Comparison of ENCODE assay signal across 1 cellular context in genomic region chr9:137227057-137227852, GRCh38.
TF ChIP-seq lines count a peak whose summit lies in the region.

TSS of gene RNF224 (plus strand) at chr9:137227502. CDS start at chr9:137228336, 834 bp downstream.

TF ChIP-seq in K562, 482 proteins besides CTCF, POLR2A, EP300 and RAD21 (continued from another document and continues in another):
- TF ChIP-seq MNT (conservative IDR thresholded peaks at IDR 0.05) (0 out of 4 replicates have a peak, but pooled peaks of 1 of the 2 experiments have one; percentile 37), ESRRA (IDR thresholded peaks at IDR 0.05; ENCODE audit: borderline replicate concordance, low read depth) (peak; percentile 34; the same call in 1 of the 2 replicates), CSDE1 (IDR thresholded peaks at IDR 0.05) (no peak), KLF10 (CRISPR knock-in tag; IDR thresholded peaks at IDR 0.05) (no peak), ZNF444 (CRISPR knock-in tag; IDR thresholded peaks at IDR 0.05) (peak; percentile 76; the same call in 1 of the 2 replicates), PHF8 (IDR thresholded peaks at IDR 0.05; ENCODE audit: borderline replicate concordance, low read length) (no peak), SMAD4 (CRISPR knock-in tag; conservative IDR thresholded peaks at IDR 0.05) (peak; percentile 68), FOXP1 (CRISPR knock-in tag; IDR thresholded peaks at IDR 0.05) (0 out of 2 replicates have a peak, but pooled peaks have one; percentile 42), TEAD1 (CRISPR knock-in tag; IDR thresholded peaks at IDR 0.05) (0 out of 4 replicates have a peak, but pooled peaks of 1 of the 2 experiments have one; percentile 12), ID3 (CRISPR knock-in tag; IDR thresholded peaks at IDR 0.05) (no peak), ID3 (tag; IDR thresholded peaks at IDR 0.05) (0 out of 2 replicates have a peak, but pooled peaks have one; percentile 14), CTBP1 (IDR thresholded peaks at IDR 0.05; ENCODE audit: borderline replicate concordance) (peak; percentile 75; the same call in 1 of the 2 replicates), MAZ (CRISPR knock-in tag; conservative IDR thresholded peaks at IDR 0.05 in 1 of 2, IDR thresholded peaks at IDR 0.05 in 1 of 2) (peak; percentile 39 to 73; a peak in 3 of 4 replicates), STAG1 (CRISPR knock-in tag; IDR thresholded peaks at IDR 0.05; ENCODE audit: borderline replicate concordance) (peak; percentile 86), HMGN3 (IDR thresholded peaks at IDR 0.05; ENCODE audit: borderline replicate concordance, extremely low read depth, insufficient read length, low read depth, low read length) (peak; percentile 60), ZNF384 (IDR thresholded peaks at IDR 0.05; ENCODE audit: low read depth, low read length) (0 out of 2 replicates have a peak, but pooled peaks have one; percentile 12), THRA (IDR thresholded peaks at IDR 0.05) (no peak), RCOR1 (IDR thresholded peaks at IDR 0.05; ENCODE audit: borderline replicate concordance in 1 of 2, low read depth in 2 of 2, low read length in 2 of 2) (0 out of 4 replicates have a peak, but pooled peaks of 1 of the 2 experiments have one; percentile 28), ZNF41 (CRISPR knock-in tag; conservative IDR thresholded peaks at IDR 0.05) (no peak), ZNF551 (CRISPR knock-in tag; IDR thresholded peaks at IDR 0.05) (no peak), PRDM10 (IDR thresholded peaks at IDR 0.05; ENCODE audit: partially characterized antibody) (peak; percentile 41), ATF4 (CRISPR knock-in tag; IDR thresholded peaks at IDR 0.05) (peak; percentile 26; the same call in 1 of the 2 replicates), XRCC4 (IDR thresholded peaks at IDR 0.05; ENCODE audit: extremely low read depth, insufficient read depth, insufficient read length) (no peak), SMARCA5 (IDR thresholded peaks at IDR 0.05) (no peak), OTX1 (CRISPR knock-in tag; IDR thresholded peaks at IDR 0.05) (peak; percentile 67; the same call in 1 of the 2 replicates), U2AF2 (optimal IDR thresholded peaks at IDR 0.05; ENCODE audit: low read depth, low read length) (no peak), POLR2G (IDR thresholded peaks at IDR 0.05; ENCODE audit: low read depth, low read length) (peak; percentile 48; the same call in 1 of the 2 replicates), TFAP4 (CRISPR knock-in tag; IDR thresholded peaks at IDR 0.05; ENCODE audit: borderline replicate concordance) (peak; percentile 75), KLF13 (tag; IDR thresholded peaks at IDR 0.05; ENCODE audit: borderline replicate concordance, low read depth) (0 out of 2 replicates have a peak, but pooled peaks have one; percentile 53), TOE1 (IDR thresholded peaks at IDR 0.05; ENCODE audit: borderline replicate concordance) (peak; percentile 11; the same call in 1 of the 2 replicates), TOE1 (CRISPR knock-in tag; IDR thresholded peaks at IDR 0.05; ENCODE audit: borderline replicate concordance, low read depth) (0 out of 2 replicates have a peak, but pooled peaks have one; percentile 33), SAFB2 (IDR thresholded peaks at IDR 0.05; ENCODE audit: borderline replicate concordance, low read depth, low read length, severe bottlenecking) (no peak), ZNF277 (CRISPR knock-in tag; IDR thresholded peaks at IDR 0.05; ENCODE audit: borderline replicate concordance) (no peak), ATF1 (CRISPR knock-in tag; IDR thresholded peaks at IDR 0.05) (no peak), ATF1 (tag; IDR thresholded peaks at IDR 0.05) (peak; percentile 27; the same call in 1 of the 2 replicates), RERE (CRISPR knock-in tag; IDR thresholded peaks at IDR 0.05; ENCODE audit: borderline replicate concordance) (no peak), YY1 (IDR thresholded peaks at IDR 0.05; ENCODE audit: borderline replicate concordance in 1 of 3, control insufficient read depth in 1 of 3, extremely low read depth in 1 of 3, insufficient read depth in 3 of 3, insufficient read length in 1 of 3, insufficient replicate concordance in 2 of 3, low read depth in 1 of 3, low read length in 2 of 3) (peak in 1 of 3 experiments; percentile 35), ZNF408 (CRISPR knock-in tag; IDR thresholded peaks at IDR 0.05; ENCODE audit: low read depth) (no peak), ZSCAN29 (IDR thresholded peaks at IDR 0.05) (no peak), ILK (tag; IDR thresholded peaks at IDR 0.05; ENCODE audit: borderline replicate concordance, low read depth) (no peak), ZNF263 (CRISPR knock-in tag; IDR thresholded peaks at IDR 0.05; ENCODE audit: borderline replicate concordance) (peak; percentile 65; the same call in 1 of the 2 replicates), MXD1 (CRISPR knock-in tag; IDR thresholded peaks at IDR 0.05; ENCODE audit: borderline replicate concordance, poor library complexity, severe bottlenecking) (no peak), DEAF1 (CRISPR knock-in tag; IDR thresholded peaks at IDR 0.05) (peak; percentile 95), ARNT (IDR thresholded peaks at IDR 0.05) (no peak)
